8 cellular contexts compared by ENCODE assay signal in genomic region chr11:69049490-69049867, GRCh38. TPM values are rescaled to one million over a fixed set of nuclear protein-coding genes. Genes with fewer than 3 reads are reported as not detected.
DNase-seq lines count a peak whose midpoint lies in the region; ATAC-seq, FAIRE-seq and TF ChIP-seq lines count a peak whose summit lies in the region.

No MANE protein-coding gene starts in this region.

- H3K4me3 Mint-ChIP-seq in T-helper 17 cell (peak overlapping the region; percentile 80), natural killer cell (peak overlapping the region; percentile 81)

- 55% methylated on average over 12 of the region's 15 CpGs; no CpG with 5 or more reads in 1 of the 2 experiments for WGBS in H1 (ENCODE audit: extremely low coverage in 1 of 2, insufficient coverage in 1 of 2, insufficient read length in 1 of 2, insufficient replicate concordance in 2 of 2, low coverage in 1 of 2, low lambda C conversion rate in 2 of 2, missing lambda C conversion rate in 1 of 2), 2 experiments

- H3K4me1 Mint-ChIP-seq in T-helper 17 cell (peaks cover 11% of the 10 kb centered on the region), natural killer cell (peaks cover 13 to 24% of the 10 kb centered on the region in 2 donors)

- H3K9me3 ChIP-seq in HCT116 (ENCODE audit: control insufficient read depth in 1 of 2, insufficient read depth in 1 of 2, low read depth in 1 of 2, low read length in 2 of 2) (no peaks in the 10 kb centered on the region), T-helper 17 cell (ENCODE audit: control insufficient read depth, low read length, poor library complexity, severe bottlenecking) (no peaks in the 10 kb centered on the region), H1 (ENCODE audit: insufficient read depth in 2 of 2, low read depth in 1 of 2, low read length in 1 of 2) (no peaks in the 10 kb centered on the region)

- DNase-seq in HCT116 (ENCODE audit: low read depth, low spot score) (no peak), T-helper 17 cell (no peak), H1 (ENCODE audit: low read depth in 1 of 2, low spot score in 2 of 2) (no peak), natural killer cell (no peak), GM13976 (ENCODE audit: low spot score) (no peak), A172 (ENCODE audit: low spot score) (no peak), amygdala (lab: John Stamatoyannopoulos, UW) (no peak), HPDE6-E6E7 (ENCODE audit: extremely low spot score) (no peak)

- H3K14ac ChIP-seq in H1 (ENCODE audit: insufficient read length): no peak overlapping the region

- intact Hi-C loops in HCT116 (cut with micrococcal nuclease) (loop anchor here (10.0 kb wide), 1 partner anchor 95 kb away; no protein-coding TSS in a partner anchor), natural killer cell (cut with micrococcal nuclease) (loop anchor here (2.0 kb wide), 1 partner anchor 51 kb away; no protein-coding TSS in a partner anchor)

- no peak overlapping the region; the same call in 1 of the 2 replicates for H4K8ac ChIP-seq in H1 (ENCODE audit: extremely low read depth, insufficient read depth, low read length)

- H3K23me2 ChIP-seq in H1 (ENCODE audit: low read depth, low read length): no peaks in the 10 kb centered on the region; the same call in 1 of the 2 replicates

- no peaks in the 10 kb centered on the region for H3K9me3 Mint-ChIP-seq in natural killer cell

- H3K4me2 ChIP-seq in HCT116 (ENCODE audit: low read length): peak overlapping the region; percentile 95
- peak overlapping the region; percentile 76 to 79 for H3K4me2 ChIP-seq in H1 (ENCODE audit: insufficient read depth in 1 of 2, low read depth in 2 of 2, low read length in 2 of 2)

- no peak overlapping the region for H3K56ac ChIP-seq in H1 (replicated peaks; ENCODE audit: insufficient read length, low read depth, low read length)

- H3K36me3 Mint-ChIP-seq in T-helper 17 cell (ENCODE audit: low read depth) (no peaks in the 10 kb centered on the region), natural killer cell (no peaks in the 10 kb centered on the region)

- H3K9me2 ChIP-seq in HCT116 (ENCODE audit: insufficient read depth): no peaks in the 10 kb centered on the region

- no peak overlapping the region for H2BK12ac ChIP-seq in H1 (ENCODE audit: low read depth, low read length)

- H3K27me3 ChIP-seq in HCT116 (ENCODE audit: insufficient read depth, low read length) (no peaks in the 10 kb centered on the region), H1 (replicated peaks in 1 of 4; ENCODE audit: control insufficient read depth in 3 of 4, extremely low read depth in 1 of 4, insufficient read depth in 3 of 4, low read length in 3 of 4) (no peaks in the 10 kb centered on the region)

- H4K5ac ChIP-seq in H1 (ENCODE audit: insufficient read length, low read depth, low read length): no peak overlapping the region

- H2AFZ ChIP-seq in HCT116 (ENCODE audit: low read depth, low read length, poor library complexity, severe bottlenecking) (no peak overlapping the region), H1 (ENCODE audit: low read length) (no peak overlapping the region)

- H2BK5ac ChIP-seq in H1 (ENCODE audit: low read depth, low read length): no peak overlapping the region

- ATAC-seq in HCT116 (peak; percentile 20), T-helper 17 cell (no peak), natural killer cell (no peak)

- POLR2A ChIA-PET in HCT116 (lab: Charles Lee) (no interaction called here), H1 (lab: Charles Lee; ENCODE audit: partially characterized antibody) (interaction anchor here (1.3 to 2.2 kb wide), 5 partner anchors 9 to 49 kb away, joined by 3 to 6 read pairs (median 6); partner anchors contain the start of gene MRGPRF)

- H2AK5ac ChIP-seq in H1 (ENCODE audit: low read depth, low read length): 0 out of 2 replicates have a peak overlapping the region, but pooled peaks have one; percentile 8

- H2BK15ac ChIP-seq in H1 (ENCODE audit: low read length): no peak overlapping the region; the same call in 1 of the 2 replicates

- RAD21 ChIA-PET in HCT116 (lab: Charles Lee; ENCODE audit: low non-redundant PET in 1 of 2, low total read pairs in 2 of 2, uncharacterized antibody in 2 of 2, unreplicated experiment in 2 of 2): no interaction called here

- BruUV-seq in HCT116 (replicated peaks; lab: Mats Ljungman, UMichigan): no TSS peak

- H3K23ac ChIP-seq in H1 (ENCODE audit: insufficient read length): no peak overlapping the region

- CTCF ChIA-PET in HCT116 (lab: Charles Lee): no interaction called here
- CTCF ChIA-PET in H1 (lab: Charles Lee; ENCODE audit: partially characterized antibody): interaction anchor here (0.9 kb wide), 1 partner anchor 1580 kb away, joined by 3 read pairs; no protein-coding TSS in a partner anchor

- FAIRE-seq in H1 (lab: Jason Lieb, UNC): no peak

- H3K79me1 ChIP-seq in H1 (ENCODE audit: low read depth, low read length): peaks cover 12% of the 10 kb centered on the region

- H3K27ac Mint-ChIP-seq in T-helper 17 cell (peak overlapping the region; percentile 86), natural killer cell (peak overlapping the region; percentile 77 to 83)

- H3K4ac ChIP-seq in H1 (replicated peaks; ENCODE audit: insufficient read length, low read depth, low read length): no peak overlapping the region

- H3K4me3 ChIP-seq in HCT116 (replicated peaks in 1 of 2; ENCODE audit: low read depth in 1 of 2, low read length in 2 of 2) (peak overlapping the region; percentile 73 to 97), H1 (ENCODE audit: extremely low read depth in 1 of 4, insufficient read depth in 2 of 4, low read depth in 3 of 4, low read length in 4 of 4) (peak overlapping the region; percentile 67 to 89 (median 77))

- in situ Hi-C loops in GM13976 (cut with MboI; ENCODE audit: low sequenced_read_pairs, unreplicated experiment): no loop called here

- peak overlapping the region; percentile 91 for H3K27ac ChIP-seq in HCT116 (ENCODE audit: low read depth, low read length)
- peak overlapping the region; percentile 41; the same call in 1 of the 2 replicates for H3K27ac ChIP-seq in H1 (ENCODE audit: low read depth, low read length)

- H3K79me2 ChIP-seq in HCT116 (ENCODE audit: insufficient read depth, low read length): peaks cover 41% of the 10 kb centered on the region
- H3K79me2 ChIP-seq in H1 (ENCODE audit: control insufficient read depth in 1 of 2, insufficient read depth in 2 of 2, low read length in 2 of 2): peaks cover 7 to 46% of the 10 kb centered on the region in 2 experiments; a peak in 3 of 4 replicates

- H3K4me1 ChIP-seq in HCT116 (ENCODE audit: control insufficient read depth in 1 of 2, insufficient read depth in 2 of 2, low read length in 2 of 2) (peaks cover 10 to 22% of the 10 kb centered on the region in 2 experiments; a peak in 3 of 4 replicates), H1 (replicated peaks in 1 of 4; ENCODE audit: control insufficient read depth in 3 of 4, insufficient read depth in 4 of 4, low read length in 3 of 4) (peaks cover 0 to 13% (median 2%) of the 10 kb centered on the region in 4 experiments; a peak in 4 of 7 replicates)

- TF ChIP-seq RAD21 in HCT116 (IDR thresholded peaks at IDR 0.05; ENCODE audit: low read depth): no peak
- TF ChIP-seq RAD21 in H1 (IDR thresholded peaks at IDR 0.05 in 1 of 2, conservative IDR thresholded peaks at IDR 0.05 in 1 of 2; ENCODE audit: low read depth in 2 of 2, low read length in 2 of 2): no peak

- no peak overlapping the region for H2BK20ac ChIP-seq in H1 (ENCODE audit: low read length)

- H3K9ac ChIP-seq in HCT116 (ENCODE audit: low read length) (peak overlapping the region; percentile 98), H1 (replicated peaks in 1 of 4; ENCODE audit: extremely low read depth in 1 of 4, low read depth in 3 of 4, low read length in 3 of 4) (peak overlapping the region in 3 of 4 experiments; percentile 24 to 75 (median 67); a peak in 3 of 7 replicates)

- TF ChIP-seq POLR2A in HCT116 (IDR thresholded peaks at IDR 0.05; ENCODE audit: borderline replicate concordance, extremely low read depth, insufficient read depth, insufficient read length) (no peak), H1 (IDR thresholded peaks at IDR 0.05; ENCODE audit: control extremely low read depth in 1 of 2, low read depth in 2 of 2, low read length in 2 of 2) (no peak)

- H3K27me3 Mint-ChIP-seq in T-helper 17 cell (peaks cover 5% of the 10 kb centered on the region), natural killer cell (ENCODE audit: low read depth in 2 of 2) (peaks cover 2 to 24% of the 10 kb centered on the region in 2 donors)

- H3K36me3 ChIP-seq in HCT116 (ENCODE audit: control insufficient read depth in 1 of 2, insufficient read depth in 2 of 2, low read length in 2 of 2) (no peaks in the 10 kb centered on the region), H1 (ENCODE audit: control insufficient read depth in 2 of 4, insufficient read depth in 4 of 4, low read length in 3 of 4) (peaks cover 0 to 5% (median 1%) of the 10 kb centered on the region in 4 experiments; a peak in 4 of 8 replicates)

- no peak overlapping the region for H2BK120ac ChIP-seq in H1 (replicated peaks; ENCODE audit: low read depth, low read length)

- H3K18ac ChIP-seq in H1 (ENCODE audit: extremely low read depth, low read length): no peak overlapping the region; the same call in 1 of the 2 replicates

- H4K20me1 ChIP-seq in HCT116 (ENCODE audit: insufficient read depth) (no peaks in the 10 kb centered on the region), H1 (replicated peaks in 1 of 2; ENCODE audit: control insufficient read depth in 1 of 2, insufficient read depth in 2 of 2, low read length in 2 of 2) (peaks cover 6 to 14% of the 10 kb centered on the region in 2 experiments)

- no peak for TF ChIP-seq CTCF in HCT116 (IDR thresholded peaks at IDR 0.05 in 2 of 3, conservative IDR thresholded peaks at IDR 0.05 in 1 of 3; ENCODE audit: borderline replicate concordance in 1 of 3, insufficient read depth in 1 of 3, low read depth in 2 of 3, low read length in 2 of 3)
- no peak for TF ChIP-seq CTCF in H1 (IDR thresholded peaks at IDR 0.05; ENCODE audit: control extremely low read depth in 1 of 3, insufficient read depth in 1 of 3, low read depth in 1 of 3, low read length in 3 of 3)
- no peak for TF ChIP-seq CTCF in natural killer cell (IDR thresholded peaks at IDR 0.05)
- TF ChIP-seq CTCF in GM13976 (IDR thresholded peaks at IDR 0.05; ENCODE audit: borderline replicate concordance, control extremely low read depth, extremely low read depth, insufficient read depth, missing control alignments): no peak

- no peak for TF ChIP-seq EP300 in H1 (IDR thresholded peaks at IDR 0.05; ENCODE audit: borderline replicate concordance in 1 of 2, low read depth in 2 of 2, low read length in 2 of 2)

- peak overlapping the region; percentile 26 for H4K91ac ChIP-seq in H1 (replicated peaks; ENCODE audit: insufficient read length, low read length)

RNA-seq across cellular contexts. Expression of gene TPCN2, which starts 0.7 kb away (rescaled TPM):
- 15.2 TPM for total RNA-seq in HCT116 (2021; ENCODE audit: unreplicated experiment)
- polyA plus RNA-seq in HCT116 (2012): 7.1 and 7.8 TPM in 2 replicates
- total RNA-seq in T-helper 17 cell: 10 to 100 TPM in 1 of 2 donors, 1 to 10 TPM in 1; 9.1 to 16.4 TPM
- total RNA-seq in H1 (2021; fragmentation: NEBNext Ultra II Directional; extraction: Animal tissue kit (Norgen Biotek cat#: 25700)): 16.3 and 18.6 TPM in 2 replicates
- polyA plus RNA-seq in H1 (2011; rRNA removed): 9.7 and 16.8 TPM in 2 replicates
- 10.5 TPM for polyA plus RNA-seq in H1 (2011; cell fraction: cytosol; rRNA removed)
- 68.1 TPM for polyA plus RNA-seq in H1 (2011; cell fraction: nucleus; rRNA removed)
- 9.3 to 14.4 TPM (median 12.9 TPM) in 4 replicates for polyA plus RNA-seq in H1 (2012, experiment 1 of 2)
- polyA plus RNA-seq in H1 (2012, experiment 2 of 2): 9.0 TPM
- polyA plus RNA-seq in H1 (2013, experiment 1 of 2): 15.5 TPM
- 14.1 TPM for polyA plus RNA-seq in H1 (2013, experiment 2 of 2)
- polyA minus RNA-seq in H1 (2011; rRNA and poly(A)+ RNA removed): 12.6 and 14.2 TPM in 2 replicates
- polyA minus RNA-seq in H1 (2011; cell fraction: cytosol; rRNA and poly(A)+ RNA removed): 8.7 TPM
- polyA minus RNA-seq in H1 (2011; cell fraction: nucleus; rRNA and poly(A)+ RNA removed): 23.8 TPM
- 10 to 100 TPM; 14.9 to 18.3 (median 18.2) TPM for total RNA-seq in natural killer cell
- 11.1 and 11.9 TPM in 2 replicates for total RNA-seq in A172 (2014; rRNA removed; shearing (Covaris generic))

RNA-seq across cellular contexts. Expression of gene MRGPRF, which starts 36.4 kb away (rescaled TPM):
- total RNA-seq in HCT116 (2021; ENCODE audit: unreplicated experiment) (0.76 TPM), T-helper 17 cell (not detected), natural killer cell (not detected)
- 0.41 and 0.52 TPM in 2 replicates for polyA plus RNA-seq in HCT116 (2012)
- total RNA-seq in H1 (2021; fragmentation: NEBNext Ultra II Directional; extraction: Animal tissue kit (Norgen Biotek cat#: 25700)): 11.0 and 11.9 TPM in 2 replicates
- polyA plus RNA-seq in H1 (2011; rRNA removed): 7.5 and 12.2 TPM in 2 replicates
- polyA plus RNA-seq in H1 (2011; cell fraction: cytosol; rRNA removed): 7.1 TPM
- polyA plus RNA-seq in H1 (2011; cell fraction: nucleus; rRNA removed): 7.9 TPM
- 6.8 to 11.3 TPM (median 8.2 TPM) in 4 replicates for polyA plus RNA-seq in H1 (2012, experiment 1 of 2)
- 13.9 TPM for polyA plus RNA-seq in H1 (2012, experiment 2 of 2)
- 11.8 TPM for polyA plus RNA-seq in H1 (2013, experiment 1 of 2)
- 12.8 TPM for polyA plus RNA-seq in H1 (2013, experiment 2 of 2)
- polyA minus RNA-seq in H1 (2011; rRNA and poly(A)+ RNA removed): 4.3 and 5.4 TPM in 2 replicates
- polyA minus RNA-seq in H1 (2011; cell fraction: cytosol; rRNA and poly(A)+ RNA removed): 6.4 TPM
- polyA minus RNA-seq in H1 (2011; cell fraction: nucleus; rRNA and poly(A)+ RNA removed): 7.7 TPM
- 0.69 and 0.86 TPM in 2 replicates for total RNA-seq in A172 (2014; rRNA removed; shearing (Covaris generic))
